21 cellular contexts compared by ENCODE assay signal in genomic region chr6:143603474-143603873, GRCh38.
"Had no signal": no experiment of that assay in that cellular context is flagged by ENCODE, and none has a peak within 500 bp of the region (broad histone marks: within the 10 kb centered on the region; RNA-seq: fewer than 3 reads in every experiment).

No MANE protein-coding gene starts in this region.

- H3K4me3 ChIP-seq: esophagus muscularis mucosa, hepatocyte, mucosa of descending colon, pancreas, spleen, testis, tibial nerve had no signal

- H3K27ac ChIP-seq: epithelial cell of prostate, esophagus muscularis mucosa, hepatocyte, pancreas, spleen, testis, tibial nerve had no signal

- H3K36me3 ChIP-seq: esophagus muscularis mucosa, pancreas, spleen, tibial nerve had no signal

- H3K4me1 ChIP-seq: pancreas had no signal

- H3K9me3 ChIP-seq: esophagus muscularis mucosa, mucosa of descending colon, pancreas, spleen, testis, tibial nerve had no signal

- H3K27me3 ChIP-seq: esophagus muscularis mucosa, hepatocyte, pancreas, spleen, testis, tibial nerve had no signal

- ATAC-seq: effector memory CD8-positive, alpha-beta T cell; mucosa of descending colon; naive thymus-derived CD8-positive, alpha-beta T cell; pancreas; stimulated activated memory B cell treated with anti-CD40 and anti-IgM and Interleukin-4, amounts not matched to agents 10 μg/mL and 1 μg/mL and 100 μg/mL, for 72 hours had no signal

- DNase-seq: central memory CD4-positive, alpha-beta T cell; effector memory CD8-positive, alpha-beta T cell; foreskin melanocyte; head of caudate nucleus; kidney; left cardiac atrium; mammary epithelial cell; mucosa of descending colon; naive thymus-derived CD8-positive, alpha-beta T cell; pancreas; right cardiac atrium; spleen; stimulated activated CD4-positive, alpha-beta T cell treated with anti-CD3 and anti-CD28 coated beads, Interleukin-15, amount 100 ng/mL, for 24 hours; stimulated activated CD4-positive, alpha-beta T cell treated with anti-CD3 and anti-CD28 coated beads, Interleukin-1b, Interleukin-23, amount 100 ng/mL, for 48 hours; stimulated activated CD4-positive, alpha-beta T cell treated with anti-CD3 and anti-CD28 coated beads, Interleukin-4, amount 100 ng/mL, for 24 hours; testis had no signal
